Comparison of ENCODE assay signal across 35 cellular contexts in genomic region chr15:96783746-96784145, GRCh38.
"Had no signal": no experiment of that assay in that cellular context is flagged by ENCODE, and none has a peak within 500 bp of the region (broad histone marks: within the 10 kb centered on the region; RNA-seq: fewer than 3 reads in every experiment).

No MANE protein-coding gene starts in this region.

- H3K9ac ChIP-seq: KMS-11 had no signal

- H3K27ac ChIP-seq: KMS-11 had no signal

- H3K36me3 ChIP-seq: MG63 had no signal

- H3K4me2 ChIP-seq: KMS-11 had no signal

- H3K27me3 ChIP-seq: MG63 had no signal

- H3K9me3 ChIP-seq: MG63 had no signal

- DNase-seq: Karpas-422, Kasumi-1, MG63, MM.1S, MV-4-11, NCI-H1048, NCI-H1092, NCI-H1092 treated with DMSO at 0.1 percent for 48 hours, NCI-H1105, NCI-H1105 treated with DMSO at 0.1 percent for 48 hours, NCI-H1417, NCI-H1417 treated with DMSO at 0.1 percent for 48 hours, NCI-H1436, NCI-H1436 treated with DMSO at 0.1 percent for 48 hours, NCI-H146, NCI-H1694, NCI-H1694 treated with DMSO at 0.1 percent for 48 hours, NCI-H187, NCI-H187 treated with DMSO at 0.1 percent for 48 hours, NCI-H1930, NCI-H2029, NCI-H2029 treated with DMSO at 0.1 percent for 48 hours, NCI-H2081, NCI-H2081 treated with DMSO at 0.1 percent for 48 hours, NCI-H2107, NCI-H2171, NCI-H2171 treated with DMSO at 0.1 percent for 48 hours, NCI-H2227 treated with DMSO at 0.1 percent for 48 hours, NCI-H226, NCI-H345, NCI-H446, NCI-H446 treated with DMSO at 0.1 percent for 48 hours, NCI-H510A, NCI-H510A treated with DMSO at 0.1 percent for 48 hours had no signal

- H3K4me3 ChIP-seq: MG63 had no signal
